12 cellular contexts compared by ENCODE assay signal in genomic region chr20:44137210-44137781, GRCh38. TPM values are rescaled to one million over a fixed set of nuclear protein-coding genes. Genes with fewer than 3 reads are reported as not detected.
DNase-seq lines count a peak whose midpoint lies in the region; ATAC-seq and TF ChIP-seq lines count a peak whose summit lies in the region.
"Had no signal": no experiment of that assay in that cellular context is flagged by ENCODE, and none has a peak within 500 bp of the region (broad histone marks: within the 10 kb centered on the region; RNA-seq: fewer than 3 reads in every experiment).

No MANE protein-coding gene starts in this region.

- H3K9me3 ChIP-seq in breast epithelium: no peaks in the 10 kb centered on the region
- H3K9me3 ChIP-seq in aorta (ENCODE audit: control insufficient read depth, low read length): no peaks in the 10 kb centered on the region
- H3K9me3 ChIP-seq: neutrophil had no signal

- POLR2A ChIA-PET in MCF 10A (lab: Yijun Ruan, JAX): no interaction called here

- H3K27me3 Mint-ChIP-seq in MCF 10A (ENCODE audit: insufficient read depth, unreplicated experiment): no peaks in the 10 kb centered on the region

- H3K4me3 ChIP-seq in breast epithelium (no peak overlapping the region), aorta (ENCODE audit: low read length in 2 of 2) (no peak overlapping the region)

- intact Hi-C loops in breast epithelium (cut with DNase I; ENCODE audit: low total_unique reads) (no loop called here), MCF 10A (cut with micrococcal nuclease) (no loop called here), Right ventricle myocardium inferior (cut with DNase I) (no loop called here), aorta (cut with DNase I) (loop anchor here in 1 of 2 donors (5.0 kb wide), 1 partner anchor 50 kb away; the partner anchor contains the start of gene JPH2)

- H3K27me3 ChIP-seq in breast epithelium (peaks cover 0 to 6% of the 10 kb centered on the region in 2 donors), aorta (ENCODE audit: control insufficient read depth in 1 of 2, insufficient read depth in 2 of 2, low read length in 1 of 2) (no peaks in the 10 kb centered on the region)

- H3K36me3 Mint-ChIP-seq in MCF 10A (ENCODE audit: insufficient read depth, unreplicated experiment): peaks cover 10% of the 10 kb centered on the region
- H3K36me3 Mint-ChIP-seq: activated naive CD8-positive, alpha-beta T cell had no signal

- 14 to 17% methylated on average over 18 of the region's 18 CpGs for WGBS in aorta, 2 donors

- peak overlapping the region; percentile 61 to 80 for H3K27ac ChIP-seq in breast epithelium
- peak overlapping the region; percentile 84 to 97 for H3K27ac ChIP-seq in aorta (ENCODE audit: low read depth in 1 of 2, low read length in 2 of 2)
- H3K27ac ChIP-seq: neutrophil had no signal

- CTCF ChIA-PET in MCF 10A (lab: Yijun Ruan, JAX): interaction anchor here (0.6 to 2.0 kb wide), 5 partner anchors 11 to 53 kb away, joined by 3 to 13 read pairs (median 3); no protein-coding TSS in a partner anchor

- no peaks in the 10 kb centered on the region for H3K9me3 Mint-ChIP-seq in MCF 10A (ENCODE audit: unreplicated experiment)

- no peak overlapping the region for H3K27ac Mint-ChIP-seq in MCF 10A (ENCODE audit: low read depth, unreplicated experiment)
- H3K27ac Mint-ChIP-seq: activated naive CD8-positive, alpha-beta T cell had no signal

- H3K36me3 ChIP-seq in breast epithelium: no peaks in the 10 kb centered on the region
- no peaks in the 10 kb centered on the region for H3K36me3 ChIP-seq in aorta (ENCODE audit: control insufficient read depth in 1 of 2, insufficient read depth in 2 of 2, low read length in 1 of 2)
- H3K36me3 ChIP-seq: neutrophil had no signal

- TF ChIP-seq POLR2A in breast epithelium (IDR thresholded peaks at IDR 0.05): no peak

- TF ChIP-seq CTCF in breast epithelium (IDR thresholded peaks at IDR 0.05): no peak
- TF ChIP-seq CTCF in MCF 10A (IDR thresholded peaks at IDR 0.05; ENCODE audit: unreplicated experiment): no peak

- DNase-seq in breast epithelium (ENCODE audit: low spot score in 2 of 2) (peak in 1 of 2 donors; percentile 63), MCF 10A (ENCODE audit: unreplicated experiment) (no peak), Right ventricle myocardium inferior (ENCODE audit: missing footprints) (peak; percentile 72), myocyte (ENCODE audit: low read depth) (peak; percentile 99), aorta (peak; percentile 66 to 86), KBM-7 (no peak)
- no peak for DNase-seq in stimulated activated CD4-positive, alpha-beta T cell treated with anti-CD3 and anti-CD28 coated beads, Interleukin-4, amount 100 ng/mL, for 4 hours
- DNase-seq: 8988T, MM.1S had no signal

- no peak overlapping the region for H3K4me3 Mint-ChIP-seq in MCF 10A (ENCODE audit: unreplicated experiment)
- H3K4me3 Mint-ChIP-seq: activated naive CD8-positive, alpha-beta T cell had no signal

- BruUV-seq in MCF 10A (replicated peaks; lab: Mats Ljungman, UMichigan): no TSS peak

- in situ Hi-C loops in KBM-7 (cut with MboI; ENCODE audit: low pct_unique_long_range_greater_than_20kb, low sequenced_read_pairs): no loop called here

- peak; percentile 75 for ATAC-seq in Right ventricle myocardium inferior
- peak; percentile 65 for ATAC-seq in aorta (ENCODE audit: low FRiP score)
- ATAC-seq in HG02571 (IDR thresholded peaks at IDR 0.05; ENCODE audit: unreplicated experiment): no peak

- no peaks in the 10 kb centered on the region for H3K4me1 Mint-ChIP-seq in MCF 10A (ENCODE audit: insufficient read depth, unreplicated experiment)

- H3K4me1 ChIP-seq in breast epithelium: no peaks in the 10 kb centered on the region
- peaks cover 3% of the 10 kb centered on the region in 2 donors for H3K4me1 ChIP-seq in aorta (ENCODE audit: control insufficient read depth in 1 of 2, insufficient read depth in 2 of 2, low read length in 2 of 2)

RNA-seq across cellular contexts. Expression of gene JPH2, which starts 49.7 kb away (rescaled TPM):
- total RNA-seq in breast epithelium (10 to 100 TPM in 2 of 3 donors, 1 to 10 TPM in 1; 9.3 to 16.4 (median 16.2) TPM), MCF 10A (2022) (11.1 and 14.7 TPM in 2 replicates), Right ventricle myocardium inferior (197 TPM), myocyte (263 and 339 TPM in 2 replicates), aorta (100 to 1,000 TPM in 1 of 2 donors, 10 to 100 TPM in 1; 63.3 to 140 TPM)
- polyA plus RNA-seq in myocyte (2012): 121 TPM
- 10 to 100 TPM; 12.8 to 19.4 TPM for polyA plus RNA-seq in aorta

Comparison
In these comparisons a context has a peak if more than half of its experiments do, and no peak if none do; other contexts are left out.
1. DNase-seq: peak in Right ventricle myocardium inferior (single experiment), myocyte (single experiment) and aorta (2 of 2); none in MCF 10A (single experiment), KBM-7 (single experiment) and stimulated activated CD4-positive, alpha-beta T cell treated with anti-CD3 and anti-CD28 coated beads, Interleukin-4, amount 100 ng/mL, for 4 hours (0 of 2).